Comparison of ENCODE assay signal across 24 cellular contexts in genomic region chr7:152059311-152059710, GRCh38.
"Had no signal": no experiment of that assay in that cellular context is flagged by ENCODE, and none has a peak within 500 bp of the region (broad histone marks: within the 10 kb centered on the region; RNA-seq: fewer than 3 reads in every experiment).

No MANE protein-coding gene starts in this region.

- DNase-seq: islet precursor cell; left ventricle myocardium inferior; midbrain; mucosa of descending colon; naive thymus-derived CD4-positive, alpha-beta T cell; ovary; stimulated activated CD4-positive, alpha-beta T cell treated with anti-CD3 and anti-CD28 coated beads, Interleukin-12 subunit alpha, Interleukin-12 subunit beta, amount 100 ng/mL, for 4 hours; stimulated activated CD4-positive, alpha-beta T cell treated with anti-CD3 and anti-CD28 coated beads, Interleukin-15, amount 100 ng/mL, for 24 hours; stimulated activated CD4-positive, alpha-beta T cell treated with anti-CD3 and anti-CD28 coated beads, Interleukin-2, amount 100 ng/mL, for 24 hours; stimulated activated CD4-positive, alpha-beta T cell treated with anti-CD3 and anti-CD28 coated beads, Interleukin-4, amount 100 ng/mL, for 1 hour; stimulated activated naive CD4-positive, alpha-beta T cell; tibial artery; uterus had no signal

- H3K27me3 Mint-ChIP-seq: naive thymus-derived CD4-positive, alpha-beta T cell; natural killer cell treated with Interleukin-12 subunit alpha and Interleukin-12 subunit beta and Interleukin-15 and Interleukin-18, amount 100 ng/mL, for 72 hours; progenitor cell of endocrine pancreas; stimulated activated naive CD8-positive, alpha-beta T cell treated with anti-CD3 and anti-CD28 coated beads, Interleukin-15, Interleukin-2, amounts not matched to agents 100 ng/mL and 50 ng/mL, for 24 hours; type B pancreatic cell had no signal

- H3K27ac ChIP-seq: hepatocyte, left ventricle myocardium inferior, ovary, right atrium auricular region, skin epidermis, suprapubic skin, tibial artery, uterus had no signal

- ATAC-seq: mucosa of descending colon; naive thymus-derived CD4-positive, alpha-beta T cell; natural killer cell treated with Interleukin-12 subunit alpha and Interleukin-12 subunit beta and Interleukin-15 and Interleukin-18, amount 100 ng/mL, for 72 hours; sciatic nerve had no signal

- H3K27ac Mint-ChIP-seq: naive thymus-derived CD4-positive, alpha-beta T cell; progenitor cell of endocrine pancreas; stimulated activated naive CD8-positive, alpha-beta T cell treated with anti-CD3 and anti-CD28 coated beads, Interleukin-15, Interleukin-2, amounts not matched to agents 100 ng/mL and 50 ng/mL, for 24 hours; type B pancreatic cell had no signal

- H3K4me1 ChIP-seq: uterus had no signal

- H3K9me3 Mint-ChIP-seq: natural killer cell treated with Interleukin-12 subunit alpha and Interleukin-12 subunit beta and Interleukin-15 and Interleukin-18, amount 100 ng/mL, for 72 hours; type B pancreatic cell had no signal

- H2AFZ ChIP-seq: hepatocyte had no signal

- H3K36me3 ChIP-seq: left ventricle myocardium inferior, ovary, right atrium auricular region, suprapubic skin, thoracic aorta, tibial artery, uterus had no signal

- H3K4me3 Mint-ChIP-seq: naive thymus-derived CD4-positive, alpha-beta T cell; natural killer cell treated with Interleukin-12 subunit alpha and Interleukin-12 subunit beta and Interleukin-15 and Interleukin-18, amount 100 ng/mL, for 72 hours; stimulated activated naive CD8-positive, alpha-beta T cell treated with anti-CD3 and anti-CD28 coated beads, Interleukin-15, Interleukin-2, amounts not matched to agents 100 ng/mL and 50 ng/mL, for 24 hours; type B pancreatic cell had no signal

- H3K9me3 ChIP-seq: left ventricle myocardium inferior, ovary, right atrium auricular region, suprapubic skin, thoracic aorta, tibial artery, uterus had no signal

- H3K4me2 ChIP-seq: hepatocyte had no signal

- H3K27me3 ChIP-seq: hepatocyte, ovary, right atrium auricular region, suprapubic skin, tibial artery, uterus had no signal

- H3K4me3 ChIP-seq: hepatocyte, left ventricle myocardium inferior, lung, mucosa of descending colon, ovary, right atrium auricular region, skin epidermis, suprapubic skin, tibial artery, uterus had no signal
